ENCODE assay signal across 15 cellular contexts in genomic region chr7:139698879-139699278, GRCh38.
"Had no signal": no experiment of that assay in that cellular context is flagged by ENCODE, and none has a peak within 500 bp of the region (broad histone marks: within the 10 kb centered on the region; RNA-seq: fewer than 3 reads in every experiment).

No MANE protein-coding gene starts in this region.

- H3K27me3 Mint-ChIP-seq: activated CD4-positive, alpha-beta T cell treated with anti-CD3 and anti-CD28 coated beads, Interleukin-2, amount 10 ng/mL, durations not matched to agents 7 days and 5 days; activated naive CD8-positive, alpha-beta T cell; naive thymus-derived CD4-positive, alpha-beta T cell; T-cell had no signal

- H3K27me3 ChIP-seq: breast epithelium, esophagus squamous epithelium, testis had no signal

- DNase-seq: activated CD4-positive, alpha-beta T cell treated with anti-CD3 and anti-CD28 coated beads, Interleukin-2, amount 10 ng/mL, durations not matched to agents 7 days and 5 days; activated CD4-positive, CD25-positive, alpha-beta regulatory T cell; activated effector memory CD4-positive, alpha-beta T cell treated with Interleukin-2 at 50 U/mL for 16 hours; anterior cingulate cortex; esophagus squamous epithelium; foreskin fibroblast; glutamatergic neuron; immature natural killer cell; naive thymus-derived CD4-positive, alpha-beta T cell; stimulated activated naive CD8-positive, alpha-beta T cell treated with anti-CD3 and anti-CD28 coated beads, Interleukin-15, Interleukin-2, amounts not matched to agents 100 U/mL and 50 U/mL, for 24 hours; T-cell; testis had no signal

- H3K27ac Mint-ChIP-seq: activated CD4-positive, alpha-beta T cell treated with anti-CD3 and anti-CD28 coated beads, Interleukin-2, amount 10 ng/mL, durations not matched to agents 7 days and 5 days; activated naive CD8-positive, alpha-beta T cell; naive thymus-derived CD4-positive, alpha-beta T cell; T-cell had no signal

- H3K36me3 ChIP-seq: breast epithelium had no signal

- H3K9me3 ChIP-seq: breast epithelium, esophagus squamous epithelium, testis had no signal

- H3K27ac ChIP-seq: breast epithelium, esophagus squamous epithelium, testis had no signal

- H3K9me3 Mint-ChIP-seq: activated CD4-positive, alpha-beta T cell treated with anti-CD3 and anti-CD28 coated beads, Interleukin-2, amount 10 ng/mL, durations not matched to agents 7 days and 5 days; immature natural killer cell; naive thymus-derived CD4-positive, alpha-beta T cell; T-cell had no signal

- H3K4me1 ChIP-seq: breast epithelium had no signal

- ATAC-seq: naive thymus-derived CD4-positive, alpha-beta T cell; sciatic nerve; stimulated activated naive CD8-positive, alpha-beta T cell treated with anti-CD3 and anti-CD28 coated beads, Interleukin-15, Interleukin-2, amounts not matched to agents 100 U/mL and 50 U/mL, for 24 hours; T-cell had no signal

- H3K4me3 Mint-ChIP-seq: activated CD4-positive, alpha-beta T cell treated with anti-CD3 and anti-CD28 coated beads, Interleukin-2, amount 10 ng/mL, durations not matched to agents 7 days and 5 days; activated naive CD8-positive, alpha-beta T cell; immature natural killer cell; naive thymus-derived CD4-positive, alpha-beta T cell; T-cell had no signal

- H3K4me3 ChIP-seq: breast epithelium, esophagus squamous epithelium, testis had no signal
